ENCODE assay signal across 8 cellular contexts in the genomic region with DNA sequence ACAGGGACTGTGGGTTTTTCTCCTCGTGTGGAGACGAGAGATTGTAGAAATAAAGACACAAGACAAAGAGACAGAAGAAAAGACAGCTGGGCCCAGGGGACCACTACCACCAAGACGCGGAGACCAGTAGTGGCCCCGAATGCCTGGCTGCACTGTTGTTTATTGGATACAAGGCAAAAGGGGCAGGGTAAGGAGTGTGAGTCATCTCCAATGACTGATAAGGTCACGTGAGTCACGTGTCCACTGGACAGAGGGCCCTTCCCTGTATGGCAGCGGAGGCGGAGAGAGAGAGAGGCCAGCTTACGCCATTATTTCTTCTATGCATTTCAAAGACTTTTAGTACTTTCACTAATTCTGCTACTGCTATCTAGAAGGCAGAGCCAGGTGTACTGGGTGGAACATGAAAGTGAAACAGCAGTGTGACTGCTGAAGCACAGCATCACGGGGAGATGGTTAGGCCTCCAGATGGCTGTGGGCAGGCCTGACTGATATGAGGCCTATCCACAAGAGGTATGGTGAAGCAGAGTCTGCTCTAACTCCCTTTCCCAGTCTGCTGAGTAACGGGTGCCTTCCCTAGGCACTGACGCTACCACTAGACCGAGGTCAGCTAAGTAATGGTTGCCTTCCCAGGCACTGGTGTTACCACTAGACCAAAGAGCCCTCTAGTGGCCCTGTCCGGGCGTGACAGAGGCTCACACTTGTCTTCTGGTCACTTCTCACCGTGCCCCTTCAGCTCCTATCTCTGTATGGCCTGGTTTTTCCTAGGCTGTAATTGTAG. TPM values are rescaled to one million over a fixed set of nuclear protein-coding genes. Genes with fewer than 3 reads are reported as not detected.
DNase-seq lines count a peak whose midpoint lies in the region; ATAC-seq, FAIRE-seq and TF ChIP-seq lines count a peak whose summit lies in the region.
"Not testable (repeated sequence)": the region's sequence is repeated elsewhere in the genome, so short reads cannot be mapped to it uniquely, and the experiment has no call there.

No MANE protein-coding gene starts in this region.

- H3K36me3 Mint-ChIP-seq in activated naive CD8-positive, alpha-beta T cell treated with anti-CD3 and anti-CD28 coated beads, Interleukin-2, amount 50 U/mL, for 24 hours (ENCODE audit: low read depth): peaks cover 24% of the 10 kb centered on the region

- H3K27ac ChIP-seq in A549: not testable (repeated sequence)
- peak overlapping the region; percentile 21 to 89 (median 76) for H3K27ac ChIP-seq in heart right ventricle

- peak overlapping the region; percentile 63 for H3K4me3 Mint-ChIP-seq in activated naive CD8-positive, alpha-beta T cell treated with anti-CD3 and anti-CD28 coated beads, Interleukin-2, amount 50 U/mL, for 24 hours

- not testable (repeated sequence) for H3K27me3 ChIP-seq in heart right ventricle

- H3K27ac Mint-ChIP-seq in activated naive CD8-positive, alpha-beta T cell treated with anti-CD3 and anti-CD28 coated beads, Interleukin-2, amount 50 U/mL, for 24 hours: peak overlapping the region; percentile 76

- peaks cover 58% of the 10 kb centered on the region for H3K4me1 Mint-ChIP-seq in activated naive CD8-positive, alpha-beta T cell treated with anti-CD3 and anti-CD28 coated beads, Interleukin-2, amount 50 U/mL, for 24 hours

- peak; percentile 26 to 50; a peak in 3 of 5 replicates for TF ChIP-seq RAD21 in A549 (conservative IDR thresholded peaks at IDR 0.05 in 1 of 2, IDR thresholded peaks at IDR 0.05 in 1 of 2)

- TF ChIP-seq CTCF in A549 (IDR thresholded peaks at IDR 0.05): peak; percentile 37; the same call in 2 of the 3 replicates
- peak; percentile 62 to 86 (median 80) for TF ChIP-seq CTCF in heart right ventricle (IDR thresholded peaks at IDR 0.05)

- DNase-seq in A549 (ENCODE audit: low read depth in 1 of 2, low spot score in 1 of 2) (peak in 1 of 2 experiments; percentile 52), NCI-H1105 treated with DMSO at 0.1 percent for 48 hours (lab: John Stamatoyannopoulos, UW) (peak; percentile 68), T-helper 2 cell (peak in 4 of 5 experiments; percentile 60 to 95 (median 68)), heart right ventricle (peak; percentile 67 to 80), retina (peak; percentile 52)
- DNase-seq in activated naive CD8-positive, alpha-beta T cell treated with anti-CD3 and anti-CD28 coated beads, Interleukin-2, amount 50 U/mL, for 24 hours: peak; percentile 74

- H3K4me1 ChIP-seq in A549: not testable (repeated sequence)
- peaks cover 0 to 54% (median 9%) of the 10 kb centered on the region in 9 donors for H3K4me1 ChIP-seq in heart right ventricle

- not testable (repeated sequence) for H3K9me3 Mint-ChIP-seq in activated naive CD8-positive, alpha-beta T cell treated with anti-CD3 and anti-CD28 coated beads, Interleukin-2, amount 50 U/mL, for 24 hours

- not testable (repeated sequence) for H3K9me3 ChIP-seq in A549, heart right ventricle

- H3K27me3 Mint-ChIP-seq in activated naive CD8-positive, alpha-beta T cell treated with anti-CD3 and anti-CD28 coated beads, Interleukin-2, amount 50 U/mL, for 24 hours: not testable (repeated sequence)

- WGBS in A549 (ENCODE audit: missing lambda C conversion rate): 70% methylated on average over 17 of the region's 17 CpGs
- WGBS in heart right ventricle, 2 donors: 54 to 66% methylated on average over 17 of the region's 17 CpGs

- H3K36me3 ChIP-seq in heart right ventricle: peaks cover 0 to 38% (median 6%) of the 10 kb centered on the region in 9 donors

- ATAC-seq in A549 (peak in 1 of 2 experiments; percentile 70; a peak in 3 of 6 replicates), GM18520 (IDR thresholded peaks at IDR 0.05; ENCODE audit: unreplicated experiment) (peak; percentile 91), HG02885 (IDR thresholded peaks at IDR 0.05; ENCODE audit: poor library complexity, unreplicated experiment) (peak; percentile 89), heart right ventricle (peak; percentile 40 to 88 (median 71))
- ATAC-seq in activated naive CD8-positive, alpha-beta T cell treated with anti-CD3 and anti-CD28 coated beads, Interleukin-2, amount 50 U/mL, for 24 hours: peak; percentile 94

- H3K4me2 ChIP-seq in A549: not testable (repeated sequence)

- not testable (repeated sequence) for H3K4me3 ChIP-seq in A549
- peak overlapping the region in 9 of 10 donors; percentile 4 to 54 (median 43) for H3K4me3 ChIP-seq in heart right ventricle

- TF ChIP-seq EP300 in A549 (IDR thresholded peaks at IDR 0.05): not testable (repeated sequence)

- not testable (repeated sequence) for FAIRE-seq in A549 (lab: Jason Lieb, UNC)

- CTCF ChIA-PET in A549 (lab: Yijun Ruan, JAX): interaction anchor here (0.6 to 3.2 kb wide), 16 partner anchors 8 to 844 kb away, joined by 3 to 13 read pairs (median 4); no protein-coding TSS in a partner anchor

- intact Hi-C loops in heart right ventricle (cut with DNase I): loop anchor here in 8 of 10 donors (1.0 to 10.0 kb wide), 7 partner anchors 22 to 174 kb away; a partner anchor contains a TSS

- not testable (repeated sequence) for TF ChIP-seq POLR2A in A549 (IDR thresholded peaks at IDR 0.05; ENCODE audit: low read length)

- POLR2A ChIA-PET in A549 (lab: Yijun Ruan, JAX): not testable (repeated sequence)

TF ChIP-seq in A549, 52 proteins besides CTCF, POLR2A, EP300 and RAD21:
- TF ChIP-seq SMC3 (IDR thresholded peaks at IDR 0.05): peak; percentile 34; the same call in 1 of the 3 replicates
- not testable (repeated sequence) for TF ChIP-seq FOSL2 (IDR thresholded peaks at IDR 0.05)
- TF ChIP-seq FOSL2 (CRISPR knock-in tag; IDR thresholded peaks at IDR 0.05): peak; percentile 27; the same call in 1 of the 2 replicates
TF ChIP-seq in A549: peak in this region for 2; not testable (repeated sequence) for 50.

RNA-seq across cellular contexts. Expression of a gene that starts 5.3 kb away (rescaled TPM):
- polyA plus RNA-seq in A549 (2011; rRNA removed): 10.6 and 11.2 TPM in 2 replicates
- 10.0 and 11.7 TPM in 2 replicates for polyA plus RNA-seq in A549 (2012; cell fraction: cytosol; rRNA removed)
- 11.3 and 13.1 TPM in 2 replicates for polyA plus RNA-seq in A549 (2012; cell fraction: nucleus; rRNA removed)
- 9.3 to 10.5 TPM (median 10.4 TPM) in 3 replicates for polyA plus RNA-seq in A549 (2017; fragmentation: RNase III; extraction: RNeasy Plus Mini Kit Qiagen cat#74134 plus additional on column Dnase treatment)
- 2.8 and 3.1 TPM in 2 replicates for polyA minus RNA-seq in A549 (2011; rRNA and poly(A)+ RNA removed)
- total RNA-seq in heart right ventricle: 10 to 100 TPM in 7 of 10 donors, 1 to 10 TPM in 3; 7.1 to 44.3 (median 12.1) TPM
- polyA plus RNA-seq in heart right ventricle: 10 to 100 TPM in 1 of 2 donors, 1 to 10 TPM in 1; 7.3 to 26.8 TPM

RNA-seq across cellular contexts. Expression of a gene that starts 48.1 kb away (rescaled TPM):
- polyA plus RNA-seq in A549 (2011; rRNA removed) (13.7 and 19.6 TPM in 2 replicates), A549 (2017; fragmentation: RNase III; extraction: RNeasy Plus Mini Kit Qiagen cat#74134 plus additional on column Dnase treatment) (12.1 to 13.8 TPM (median 12.9 TPM) in 3 replicates), heart right ventricle (1 to 10 TPM; 7.8 to 8.8 TPM)
- 4.1 and 4.4 TPM in 2 replicates for polyA plus RNA-seq in A549 (2012; cell fraction: cytosol; rRNA removed)
- polyA plus RNA-seq in A549 (2012; cell fraction: nucleus; rRNA removed): 6.5 and 10.0 TPM in 2 replicates
- polyA minus RNA-seq in A549 (2011; rRNA and poly(A)+ RNA removed): 5.0 and 5.1 TPM in 2 replicates
- 10 to 100 TPM in 6 of 10 donors, 1 to 10 TPM in 4; 7.5 to 15.0 (median 10.4) TPM for total RNA-seq in heart right ventricle
